ENCODE assay signal across 1 cellular context in genomic region chr2:172095146-172095904, GRCh38.
TF ChIP-seq lines count a peak whose summit lies in the region.

No MANE protein-coding gene starts in this region.

TF ChIP-seq in HepG2, 621 proteins besides CTCF, POLR2A, EP300 and RAD21 (continued from another document and continues in another):
- TF ChIP-seq SATB2 (CRISPR knock-in tag; IDR thresholded peaks at IDR 0.05) (no peak), CEBPZ (IDR thresholded peaks at IDR 0.05; ENCODE audit: low read length) (no peak), ZIK1 (CRISPR knock-in tag; IDR thresholded peaks at IDR 0.05; ENCODE audit: borderline replicate concordance, low read depth) (no peak), ZNF768 (CRISPR knock-in tag; IDR thresholded peaks at IDR 0.05) (peak; percentile 51; the same call in 1 of the 2 replicates), ZNF556 (CRISPR knock-in tag; IDR thresholded peaks at IDR 0.05; ENCODE audit: borderline replicate concordance) (no peak), ZNF552 (CRISPR knock-in tag; IDR thresholded peaks at IDR 0.05; ENCODE audit: borderline replicate concordance) (no peak), PAWR (CRISPR knock-in tag; IDR thresholded peaks at IDR 0.05; ENCODE audit: borderline replicate concordance) (no peak), REPIN1 (CRISPR knock-in tag; IDR thresholded peaks at IDR 0.05; ENCODE audit: borderline replicate concordance, low read depth) (no peak), ZNF292 (CRISPR knock-in tag; IDR thresholded peaks at IDR 0.05; ENCODE audit: borderline replicate concordance, low read depth) (no peak), ZSCAN25 (CRISPR knock-in tag; IDR thresholded peaks at IDR 0.05) (no peak), ZNF30 (CRISPR knock-in tag; IDR thresholded peaks at IDR 0.05) (no peak), RELA (CRISPR knock-in tag; IDR thresholded peaks at IDR 0.05) (no peak), ZNF747 (CRISPR knock-in tag; IDR thresholded peaks at IDR 0.05; ENCODE audit: borderline replicate concordance) (0 out of 2 replicates have a peak, but pooled peaks have one; percentile 60), BCL6 (CRISPR knock-in tag; IDR thresholded peaks at IDR 0.05) (0 out of 2 replicates have a peak, but pooled peaks have one; percentile 19), FOSL2 (CRISPR knock-in tag; IDR thresholded peaks at IDR 0.05) (0 out of 2 replicates have a peak, but pooled peaks have one; percentile 9), NR2F6 (IDR thresholded peaks at IDR 0.05) (no peak), NR2F6 (CRISPR knock-in tag; IDR thresholded peaks at IDR 0.05) (no peak), ZGPAT (CRISPR knock-in tag; IDR thresholded peaks at IDR 0.05) (peak; percentile 36; the same call in 1 of the 2 replicates), ZNF687 (CRISPR knock-in tag; IDR thresholded peaks at IDR 0.05) (peak; percentile 68), ZFP37 (CRISPR knock-in tag; IDR thresholded peaks at IDR 0.05; ENCODE audit: borderline replicate concordance) (no peak), ZNF746 (CRISPR knock-in tag; IDR thresholded peaks at IDR 0.05) (no peak), RBM39 (IDR thresholded peaks at IDR 0.05; ENCODE audit: low read depth, low read length, poor library complexity, severe bottlenecking) (peak; percentile 34), POLR2G (IDR thresholded peaks at IDR 0.05; ENCODE audit: low read depth, low read length) (no peak), EED (CRISPR knock-in tag; IDR thresholded peaks at IDR 0.05) (peak; percentile 77), E2F1 (CRISPR knock-in tag; IDR thresholded peaks at IDR 0.05) (no peak), ZBTB21 (CRISPR knock-in tag; IDR thresholded peaks at IDR 0.05) (no peak), TERF1 (CRISPR knock-in tag; IDR thresholded peaks at IDR 0.05) (no peak), CEBPG (CRISPR knock-in tag; IDR thresholded peaks at IDR 0.05) (no peak), ZNF891 (CRISPR knock-in tag; IDR thresholded peaks at IDR 0.05) (no peak; the same call in 1 of the 2 replicates), ARID3A (IDR thresholded peaks at IDR 0.05; ENCODE audit: low read depth, low read length) (no peak), MZF1 (CRISPR knock-in tag; IDR thresholded peaks at IDR 0.05; ENCODE audit: borderline replicate concordance) (no peak), TIGD3 (CRISPR knock-in tag; IDR thresholded peaks at IDR 0.05; ENCODE audit: borderline replicate concordance) (no peak), ZNF563 (CRISPR knock-in tag; IDR thresholded peaks at IDR 0.05) (no peak), HMG20A (CRISPR knock-in tag; IDR thresholded peaks at IDR 0.05; ENCODE audit: borderline replicate concordance) (no peak), ZNF263 (CRISPR knock-in tag; IDR thresholded peaks at IDR 0.05) (peak; percentile 80), TAF15 (IDR thresholded peaks at IDR 0.05; ENCODE audit: low read depth, low read length, poor library complexity, severe bottlenecking) (peak; percentile 34), ATF7-NPFF (CRISPR knock-in tag; IDR thresholded peaks at IDR 0.05; ENCODE audit: low read depth) (no peak), POGZ (CRISPR knock-in tag; IDR thresholded peaks at IDR 0.05) (no peak), ZNF777 (CRISPR knock-in tag; IDR thresholded peaks at IDR 0.05) (peak; percentile 56; the same call in 1 of the 2 replicates), ZNF598 (CRISPR knock-in tag; IDR thresholded peaks at IDR 0.05; ENCODE audit: borderline replicate concordance) (no peak), SNAPC5 (CRISPR knock-in tag; IDR thresholded peaks at IDR 0.05; ENCODE audit: borderline replicate concordance) (no peak), ZNF691 (CRISPR knock-in tag; IDR thresholded peaks at IDR 0.05; ENCODE audit: borderline replicate concordance, low read depth) (0 out of 2 replicates have a peak, but pooled peaks have one; percentile 28), ZNF790 (CRISPR knock-in tag; IDR thresholded peaks at IDR 0.05; ENCODE audit: borderline replicate concordance) (no peak), MTF1 (CRISPR knock-in tag; IDR thresholded peaks at IDR 0.05) (no peak), MED13 (CRISPR knock-in tag; IDR thresholded peaks at IDR 0.05) (no peak), SNAPC2 (CRISPR knock-in tag; IDR thresholded peaks at IDR 0.05) (no peak), ZNF138 (CRISPR knock-in tag; IDR thresholded peaks at IDR 0.05; ENCODE audit: low read depth) (no peak), DMAP1 (CRISPR knock-in tag; IDR thresholded peaks at IDR 0.05) (peak; percentile 12; the same call in 1 of the 2 replicates), ZNF101 (CRISPR knock-in tag; IDR thresholded peaks at IDR 0.05; ENCODE audit: borderline replicate concordance, low read depth) (no peak), NR2C2 (CRISPR knock-in tag; IDR thresholded peaks at IDR 0.05; ENCODE audit: borderline replicate concordance) (no peak), ZNF383 (CRISPR knock-in tag; IDR thresholded peaks at IDR 0.05; ENCODE audit: borderline replicate concordance) (no peak)
